Comparison of ENCODE assay signal across 39 cellular contexts in the genomic region with DNA sequence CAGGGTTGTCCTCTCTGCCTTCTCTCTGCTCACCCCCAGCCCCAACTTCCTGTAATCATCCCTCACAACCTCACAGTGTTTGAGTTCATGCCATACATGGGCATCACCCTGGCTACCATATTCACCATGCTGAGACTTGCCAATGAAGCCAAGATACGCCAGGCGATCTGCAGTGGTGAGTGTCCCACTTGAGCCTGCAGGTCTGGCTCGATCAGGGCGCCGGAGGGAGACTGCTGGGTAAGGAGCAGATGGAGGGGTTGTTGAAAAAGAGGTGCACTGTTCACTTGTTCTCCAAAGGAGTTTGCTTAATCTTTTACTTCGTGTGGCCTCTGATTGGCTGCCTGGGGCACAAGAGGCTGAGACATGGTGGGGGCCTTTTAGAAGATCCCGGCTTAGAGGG. TPM values are rescaled to one million over a fixed set of nuclear protein-coding genes. Genes with fewer than 3 reads are reported as not detected.
"Had no signal": no experiment of that assay in that cellular context is flagged by ENCODE, and none has a peak within 500 bp of the region (broad histone marks: within the 10 kb centered on the region; RNA-seq: fewer than 3 reads in every experiment).

No MANE protein-coding gene starts in this region.

- H3K27me3 ChIP-seq: ascending aorta, body of pancreas, breast epithelium had no signal

- H2AFZ ChIP-seq: PC-9 had no signal

- H3K36me3 ChIP-seq: ascending aorta, breast epithelium, WERI-Rb-1 had no signal

- H3K4me1 Mint-ChIP-seq: activated CD4-positive, alpha-beta memory T cell treated with anti-CD3 and anti-CD28 coated beads, Interleukin-2, amount 10 ng/mL, durations not matched to agents 7 days and 5 days; activated naive CD4-positive, alpha-beta T cell treated with anti-CD3 and anti-CD28 coated beads, Interleukin-2, amount 50 U/mL, for 24 hours; activated naive CD8-positive, alpha-beta T cell treated with anti-CD3 and anti-CD28 coated beads, Interleukin-2, amount 10 ng/mL, durations not matched to agents 7 days and 5 days had no signal

- H3K27ac ChIP-seq: ascending aorta, body of pancreas, breast epithelium, PC-9, RWPE1, WERI-Rb-1 had no signal

- H3K27me3 Mint-ChIP-seq: activated CD4-positive, alpha-beta memory T cell treated with anti-CD3 and anti-CD28 coated beads, Interleukin-2, amount 10 ng/mL, durations not matched to agents 7 days and 5 days; activated naive CD4-positive, alpha-beta T cell treated with anti-CD3 and anti-CD28 coated beads, Interleukin-2, amount 50 U/mL, for 24 hours; activated T-cell treated with anti-CD3 and anti-CD28 coated beads, Interleukin-2, amount 50 U/mL, for 24 hours had no signal

- H3K9me3 Mint-ChIP-seq: activated CD4-positive, alpha-beta memory T cell treated with anti-CD3 and anti-CD28 coated beads, Interleukin-2, amount 10 ng/mL, durations not matched to agents 7 days and 5 days; activated naive CD4-positive, alpha-beta T cell treated with anti-CD3 and anti-CD28 coated beads, Interleukin-2, amount 50 U/mL, for 24 hours; activated naive CD8-positive, alpha-beta T cell treated with anti-CD3 and anti-CD28 coated beads, Interleukin-2, amount 10 ng/mL, durations not matched to agents 7 days and 5 days; activated T-cell treated with anti-CD3 and anti-CD28 coated beads, Interleukin-2, amount 50 U/mL, for 24 hours; activated T-helper 2 cell treated with anti-CD3 and anti-CD28 coated beads, Interferon-gamma antibody, Interleukin-2, Interleukin-4, amounts not matched to agents 10 μg/mL and 5 μg/mL and 100 μg/mL, durations not matched to agents 14 hours and 24 hours and 36 hours had no signal

- H3K4me3 Mint-ChIP-seq: activated CD4-positive, alpha-beta memory T cell treated with anti-CD3 and anti-CD28 coated beads, Interleukin-2, amount 10 ng/mL, durations not matched to agents 7 days and 5 days; activated naive CD4-positive, alpha-beta T cell treated with anti-CD3 and anti-CD28 coated beads, Interleukin-2, amount 50 U/mL, for 24 hours; activated naive CD8-positive, alpha-beta T cell treated with anti-CD3 and anti-CD28 coated beads, Interleukin-2, amount 10 ng/mL, durations not matched to agents 7 days and 5 days; activated T-cell treated with anti-CD3 and anti-CD28 coated beads, Interleukin-2, amount 50 U/mL, for 24 hours had no signal

- ATAC-seq: body of pancreas, Right ventricle myocardium inferior had no signal

- H3K4me1 ChIP-seq: ascending aorta, body of pancreas, breast epithelium had no signal

- H3K4me2 ChIP-seq: PC-9 had no signal

- H3K27ac Mint-ChIP-seq: activated CD4-positive, alpha-beta memory T cell treated with anti-CD3 and anti-CD28 coated beads, Interleukin-2, amount 10 ng/mL, durations not matched to agents 7 days and 5 days; activated naive CD4-positive, alpha-beta T cell treated with anti-CD3 and anti-CD28 coated beads, Interleukin-2, amount 50 U/mL, for 24 hours; activated naive CD8-positive, alpha-beta T cell treated with anti-CD3 and anti-CD28 coated beads, Interleukin-2, amount 10 ng/mL, durations not matched to agents 7 days and 5 days; activated T-cell treated with anti-CD3 and anti-CD28 coated beads, Interleukin-2, amount 50 U/mL, for 24 hours; activated T-helper 2 cell treated with anti-CD3 and anti-CD28 coated beads, Interferon-gamma antibody, Interleukin-2, Interleukin-4, amounts not matched to agents 10 μg/mL and 5 μg/mL and 100 μg/mL, durations not matched to agents 14 hours and 24 hours and 36 hours had no signal

- H3K4me3 ChIP-seq: ascending aorta, body of pancreas, breast epithelium, PC-9 had no signal

- H3K36me3 Mint-ChIP-seq: activated naive CD4-positive, alpha-beta T cell treated with anti-CD3 and anti-CD28 coated beads, Interleukin-2, amount 50 U/mL, for 24 hours; activated naive CD8-positive, alpha-beta T cell treated with anti-CD3 and anti-CD28 coated beads, Interleukin-2, amount 10 ng/mL, durations not matched to agents 7 days and 5 days had no signal

- H3K9me3 ChIP-seq: ascending aorta, body of pancreas, breast epithelium had no signal

- FAIRE-seq: RCC 7860 had no signal

- DNase-seq: activated CD4-positive, alpha-beta memory T cell treated with anti-CD3 and anti-CD28 coated beads, Interleukin-2, amount 10 ng/mL, durations not matched to agents 7 days and 5 days; activated CD4-positive, alpha-beta T cell treated with anti-CD3 and anti-CD28 coated beads for 1 hour; activated CD4-positive, alpha-beta T cell treated with anti-CD3 and anti-CD28 coated beads for 48 hours; activated CD4-positive, CD25-positive, alpha-beta regulatory T cell; activated gamma-delta T cell; activated naive CD4-positive, alpha-beta T cell treated with Interleukin-2 at 50 U/mL for 16 hours; activated naive CD8-positive, alpha-beta T cell treated with anti-CD3 and anti-CD28 coated beads, Interleukin-2, amount 10 ng/mL, durations not matched to agents 7 days and 5 days; activated T-cell treated with anti-CD3 and anti-CD28 coated beads, Interleukin-2, amount 50 U/mL, for 24 hours; amygdala; body of pancreas; Kasumi-1; KG1; MM.1S; MV-4-11; NCI-H1092; NCI-H1436 treated with DMSO at 0.1 percent for 48 hours; NCI-H1694 treated with DMSO at 0.1 percent for 48 hours; NCI-H2029; NCI-H345; NCI-H524 treated with DMSO at 0.1 percent for 48 hours; NK-92 treated with Interleukin-12 subunit alpha and Interleukin-12 subunit beta, amount 100 ng/mL, for 24 hours; PC-9; SIG-M5; T1000; WERI-Rb-1 had no signal

RNA-seq across cellular contexts. Expression of gene MROH2A, which starts 14.6 kb away (rescaled TPM):
- total RNA-seq: activated CD4-positive, alpha-beta memory T cell treated with anti-CD3 and anti-CD28 coated beads, Interleukin-2, amount 10 ng/mL, durations not matched to agents 7 days and 5 days; activated CD8-positive, alpha-beta memory T cell treated with anti-CD3 and anti-CD28 coated beads for 36 hours; activated naive CD8-positive, alpha-beta T cell treated with anti-CD3 and anti-CD28 coated beads, Interleukin-2, amount 10 ng/mL, durations not matched to agents 7 days and 5 days; activated T-helper 2 cell treated with anti-CD3 and anti-CD28 coated beads, Interferon-gamma antibody, Interleukin-2, Interleukin-4, amounts not matched to agents 10 μg/mL and 5 μg/mL and 100 μg/mL, durations not matched to agents 14 hours and 24 hours and 36 hours; ascending aorta; body of pancreas; breast epithelium; cardiac septum; NCI-H460; OCI-LY7; Right ventricle myocardium inferior; T-helper 1 cell treated with Interleukin-12 subunit alpha and Interleukin-12 subunit beta and Interleukin-4 antibody, amounts not matched to agents 30 ng/mL and 1 ng/mL, for 36 hours; T-helper 2 cell treated with Interferon-gamma antibody and Interleukin-4, amounts not matched to agents 100 ng/mL and 5 ng/mL, for 36 hours had no signal

RNA-seq across cellular contexts. Expression of gene UGT1A1, which starts 32.6 kb away (rescaled TPM):
- total RNA-seq: activated CD4-positive, alpha-beta memory T cell treated with anti-CD3 and anti-CD28 coated beads, Interleukin-2, amount 10 ng/mL, durations not matched to agents 7 days and 5 days; activated CD8-positive, alpha-beta memory T cell treated with anti-CD3 and anti-CD28 coated beads for 36 hours; activated naive CD8-positive, alpha-beta T cell treated with anti-CD3 and anti-CD28 coated beads, Interleukin-2, amount 10 ng/mL, durations not matched to agents 7 days and 5 days; activated T-helper 2 cell treated with anti-CD3 and anti-CD28 coated beads, Interferon-gamma antibody, Interleukin-2, Interleukin-4, amounts not matched to agents 10 μg/mL and 5 μg/mL and 100 μg/mL, durations not matched to agents 14 hours and 24 hours and 36 hours; ascending aorta; body of pancreas; breast epithelium; cardiac septum; NCI-H460; OCI-LY7; Right ventricle myocardium inferior; SK-MEL-5; T-helper 1 cell treated with Interleukin-12 subunit alpha and Interleukin-12 subunit beta and Interleukin-4 antibody, amounts not matched to agents 30 ng/mL and 1 ng/mL, for 36 hours; T-helper 2 cell treated with Interferon-gamma antibody and Interleukin-4, amounts not matched to agents 100 ng/mL and 5 ng/mL, for 36 hours had no signal
